Comparison of ENCODE assay signal across 2 cellular contexts in the genomic region with DNA sequence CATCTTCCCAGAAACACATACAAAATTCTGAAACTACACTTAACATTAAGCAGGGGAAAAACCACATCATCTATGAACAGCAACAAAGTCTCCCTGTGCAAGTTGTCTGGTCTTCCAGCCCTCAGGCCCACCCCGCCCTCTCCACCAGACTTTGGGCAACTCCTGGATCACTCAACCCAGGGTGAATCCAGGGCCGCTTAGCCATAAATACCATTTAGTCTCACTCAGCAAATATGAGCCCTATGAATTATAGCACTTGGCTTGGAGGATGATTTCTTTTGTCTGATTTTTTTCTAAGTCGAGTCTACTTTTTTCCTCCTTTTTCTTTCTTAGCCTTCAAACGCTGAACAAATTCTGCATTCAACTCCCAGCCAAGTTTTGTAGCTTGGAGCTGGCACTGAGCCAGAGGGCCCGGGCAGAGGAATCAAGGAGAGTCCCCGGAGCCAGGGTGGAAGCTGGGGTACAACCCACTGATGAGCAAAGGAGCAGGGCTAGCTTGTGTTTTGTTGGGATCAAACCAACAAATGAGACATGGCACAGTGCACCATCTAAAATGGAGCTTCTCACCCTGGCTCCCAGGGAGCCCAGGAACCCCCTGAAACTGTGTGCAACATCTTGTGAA.
A peak's percentile ranks its signal among the peaks of the same experiment; 100 is the strongest.
TF ChIP-seq lines count a peak whose summit lies in the region.

No MANE protein-coding gene starts in this region.

TF ChIP-seq in A549, 52 proteins besides CTCF, POLR2A, EP300 and RAD21:
- TF ChIP-seq FOXS1 (CRISPR knock-in tag; IDR thresholded peaks at IDR 0.05), result no peak
- peak; percentile 53 for TF ChIP-seq MAFK (IDR thresholded peaks at IDR 0.05; ENCODE audit: partially characterized antibody)

TF ChIP-seq in IMR-90, 13 proteins besides CTCF, POLR2A, EP300 and RAD21:
- TF ChIP-seq MAFK (IDR thresholded peaks at IDR 0.05; ENCODE audit: low read depth, low read length) (peak; percentile 56), CHD1 (IDR thresholded peaks at IDR 0.05; ENCODE audit: low read depth, low read length) (no peak)
